17 cellular contexts compared by ENCODE assay signal in genomic region chr4:186150926-186151325, GRCh38. TPM values are rescaled to one million over a fixed set of nuclear protein-coding genes. Genes with fewer than 3 reads are reported as not detected.
"Had no signal": no experiment of that assay in that cellular context is flagged by ENCODE, and none has a peak within 500 bp of the region (broad histone marks: within the 10 kb centered on the region; RNA-seq: fewer than 3 reads in every experiment).

No MANE protein-coding gene starts in this region.

- H3K4me3 ChIP-seq: gastrocnemius medialis, heart right ventricle, lung, pancreas, sigmoid colon, spleen, suprapubic skin, upper lobe of left lung had no signal

- H3K27ac ChIP-seq: brain microvascular endothelial cell, epithelial cell of prostate, gastrocnemius medialis, heart right ventricle, pancreas, sigmoid colon, spleen, suprapubic skin, upper lobe of left lung had no signal

- DNase-seq: activated CD4-positive, alpha-beta T cell treated with anti-CD3 and anti-CD28 coated beads, Interleukin-2, amount 10 ng/mL, durations not matched to agents 24 days and 14 days; activated CD4-positive, CD25-positive, alpha-beta regulatory T cell; activated CD8-positive, alpha-beta memory T cell treated with anti-CD3 and anti-CD28 coated beads, Interleukin-2, amount 50 U/mL, for 48 hours; activated naive CD4-positive, alpha-beta T cell; activated naive CD8-positive, alpha-beta T cell treated with anti-CD3 and anti-CD28 coated beads, Interleukin-2, amount 10 ng/mL, durations not matched to agents 7 days and 5 days; brain microvascular endothelial cell; gastrocnemius medialis; heart right ventricle; left colon; pancreas; sigmoid colon; spleen; upper lobe of left lung had no signal

- H3K36me3 ChIP-seq: brain microvascular endothelial cell, gastrocnemius medialis, spleen, suprapubic skin had no signal

- H3K27me3 ChIP-seq: brain microvascular endothelial cell, gastrocnemius medialis, pancreas, sigmoid colon, suprapubic skin, upper lobe of left lung had no signal

- FAIRE-seq: pancreas had no signal

- H3K4me1 ChIP-seq: gastrocnemius medialis, upper lobe of left lung had no signal

- H3K9me3 ChIP-seq: gastrocnemius medialis, heart right ventricle, pancreas, sigmoid colon, spleen, suprapubic skin, upper lobe of left lung had no signal

- ATAC-seq: gastrocnemius medialis, heart right ventricle, left colon, pancreas had no signal

RNA-seq across cellular contexts. Expression of gene FAM149A, which starts 46.4 kb away (rescaled TPM):
- total RNA-seq: activated T-helper 1 cell treated with anti-CD3 and anti-CD28 coated beads, Interleukin-12 subunit alpha, Interleukin-12 subunit beta, Interleukin-2, Interleukin-4 antibody, amounts not matched to agents 30 ng/mL and 10 ng/mL and 1 ng/mL, durations not matched to agents 14 hours and 24 hours and 36 hours had no signal
